ENCODE assay signal across 8 cellular contexts in genomic region chr19:43675269-43675879, GRCh38. TPM values are rescaled to one million over a fixed set of nuclear protein-coding genes. Genes with fewer than 3 reads are reported as not detected.
DNase-seq lines count a peak whose midpoint lies in the region; ATAC-seq and TF ChIP-seq lines count a peak whose summit lies in the region.

No MANE protein-coding gene starts in this region.

- H3K4me2 ChIP-seq in Karpas-422 (ENCODE audit: low read depth, low read length, poor library complexity, severe bottlenecking), result no peak overlapping the region

- no peak overlapping the region for H3K4me3 ChIP-seq in Karpas-422 (ENCODE audit: low read length)
- H3K4me3 ChIP-seq in esophagus muscularis mucosa, result no peak overlapping the region

- no peak overlapping the region for H3K9ac ChIP-seq in Karpas-422 (ENCODE audit: low read length)

- H3K9me3 ChIP-seq in Karpas-422 (ENCODE audit: low read length), result no peaks in the 10 kb centered on the region
- H3K9me3 ChIP-seq in esophagus muscularis mucosa, result no peaks in the 10 kb centered on the region

- no peaks in the 10 kb centered on the region for H3K9me2 ChIP-seq in Karpas-422 (replicated peaks; ENCODE audit: insufficient read depth, low read length)

- no peak overlapping the region for H2AFZ ChIP-seq in Karpas-422 (ENCODE audit: low read length)

- H3K27ac ChIP-seq in Karpas-422 (ENCODE audit: low read length) (no peak overlapping the region), esophagus muscularis mucosa (replicated peaks in 1 of 4) (no peak overlapping the region)

- DNase-seq in A172 (ENCODE audit: low spot score), result peak; percentile 95
- DNase-seq in SW 1271 (lab: John Stamatoyannopoulos, UW), result peak; percentile 17 to 45
- peak; percentile 50 for DNase-seq in iris pigment epithelial cell (ENCODE audit: low read depth)
- DNase-seq in Karpas-422, result no peak
- DNase-seq in NCI-H1048 (lab: John Stamatoyannopoulos, UW), result no peak
- DNase-seq in esophagus muscularis mucosa (ENCODE audit: extremely low spot score), result no peak

- ATAC-seq in GM19351 (IDR thresholded peaks at IDR 0.05; ENCODE audit: unreplicated experiment) (peak; percentile 51), HG02870 (IDR thresholded peaks at IDR 0.05; ENCODE audit: unreplicated experiment) (no peak)

- no peak for TF ChIP-seq EP300 in esophagus muscularis mucosa (IDR thresholded peaks at IDR 0.05)

- H3K4me1 ChIP-seq in Karpas-422 (ENCODE audit: low read length) (no peaks in the 10 kb centered on the region), esophagus muscularis mucosa (peaks cover 2 to 7% (median 6%) of the 10 kb centered on the region in 4 donors)

- no peaks in the 10 kb centered on the region for H4K20me1 ChIP-seq in Karpas-422 (ENCODE audit: insufficient read depth, low read depth, low read length)

- no peaks in the 10 kb centered on the region for H3K79me2 ChIP-seq in Karpas-422 (ENCODE audit: low read length)

- TF ChIP-seq POLR2A in esophagus muscularis mucosa (IDR thresholded peaks at IDR 0.05; ENCODE audit: low read depth), result no peak

- TF ChIP-seq CTCF in esophagus muscularis mucosa (IDR thresholded peaks at IDR 0.05), result no peak

- H3K27me3 ChIP-seq in Karpas-422 (ENCODE audit: low read length), result no peaks in the 10 kb centered on the region
- no peaks in the 10 kb centered on the region for H3K27me3 ChIP-seq in esophagus muscularis mucosa

- H3K36me3 ChIP-seq in Karpas-422 (ENCODE audit: insufficient read depth, low read length) (no peaks in the 10 kb centered on the region), esophagus muscularis mucosa (no peaks in the 10 kb centered on the region)

- whole genome bisulfite sequencing in esophagus muscularis mucosa, result 33% methylated on average over 8 of the region's 8 CpGs

- intact Hi-C loops in esophagus muscularis mucosa (cut with DNase I), result no loop called here

RNA-seq across cellular contexts. Expression of gene PLAUR, which starts 5.4 kb away (rescaled TPM):
- total RNA-seq in A172 (2014; rRNA removed; shearing (Covaris generic)), result 159 and 160 TPM in 2 replicates
- not detected in 2 replicates for total RNA-seq in Karpas-422 (2014; rRNA removed; shearing (Covaris generic); ENCODE audit: low replicate concordance)
- total RNA-seq in esophagus muscularis mucosa, result 10 to 100 TPM in 3 of 4 donors, 1 to 10 TPM in 1; 7.5 to 45.7 (median 18.4) TPM

RNA-seq across cellular contexts. Expression of gene CADM4, which starts 35.7 kb away (rescaled TPM):
- total RNA-seq in A172 (2014; rRNA removed; shearing (Covaris generic)), result 78.5 and 139 TPM in 2 replicates
- not detected in 2 replicates for total RNA-seq in Karpas-422 (2014; rRNA removed; shearing (Covaris generic); ENCODE audit: low replicate concordance)
- 10 to 100 TPM; 31.6 to 67.9 (median 46.9) TPM for total RNA-seq in esophagus muscularis mucosa

RNA-seq across cellular contexts. Expression of gene IRGC, which starts 40.5 kb away (rescaled TPM):
- total RNA-seq in A172 (2014; rRNA removed; shearing (Covaris generic)), result not detected in 2 replicates
- not detected in 2 replicates for total RNA-seq in Karpas-422 (2014; rRNA removed; shearing (Covaris generic); ENCODE audit: low replicate concordance)
- not detected for total RNA-seq in esophagus muscularis mucosa

RNA-seq across cellular contexts. Expression of gene ZNF428, which starts 55.9 kb away (rescaled TPM):
- total RNA-seq in A172 (2014; rRNA removed; shearing (Covaris generic)), result 56.8 and 59.2 TPM in 2 replicates
- 37.9 and 94.7 TPM in 2 replicates for total RNA-seq in Karpas-422 (2014; rRNA removed; shearing (Covaris generic); ENCODE audit: low replicate concordance)
- total RNA-seq in esophagus muscularis mucosa, result 10 to 100 TPM; 33.2 to 61.3 (median 47.8) TPM

Comparison
In these comparisons a context has a peak if more than half of its experiments do, and no peak if none do; other contexts are left out.
1. DNase-seq: peak in A172 (single experiment), SW 1271 (2 of 2) and iris pigment epithelial cell (single experiment); none in Karpas-422 (single experiment), NCI-H1048 (single experiment) and esophagus muscularis mucosa (single experiment).
2. RNA of gene CADM4, which starts 35.7 kb away (total RNA-seq): 78.5 to 139 TPM in A172 and 31.6 to 67.9 TPM in esophagus muscularis mucosa; not detected in Karpas-422; every median in the first group is over 10 times any median in the second.